Comparison of ENCODE assay signal across 1 cellular context in the genomic region with DNA sequence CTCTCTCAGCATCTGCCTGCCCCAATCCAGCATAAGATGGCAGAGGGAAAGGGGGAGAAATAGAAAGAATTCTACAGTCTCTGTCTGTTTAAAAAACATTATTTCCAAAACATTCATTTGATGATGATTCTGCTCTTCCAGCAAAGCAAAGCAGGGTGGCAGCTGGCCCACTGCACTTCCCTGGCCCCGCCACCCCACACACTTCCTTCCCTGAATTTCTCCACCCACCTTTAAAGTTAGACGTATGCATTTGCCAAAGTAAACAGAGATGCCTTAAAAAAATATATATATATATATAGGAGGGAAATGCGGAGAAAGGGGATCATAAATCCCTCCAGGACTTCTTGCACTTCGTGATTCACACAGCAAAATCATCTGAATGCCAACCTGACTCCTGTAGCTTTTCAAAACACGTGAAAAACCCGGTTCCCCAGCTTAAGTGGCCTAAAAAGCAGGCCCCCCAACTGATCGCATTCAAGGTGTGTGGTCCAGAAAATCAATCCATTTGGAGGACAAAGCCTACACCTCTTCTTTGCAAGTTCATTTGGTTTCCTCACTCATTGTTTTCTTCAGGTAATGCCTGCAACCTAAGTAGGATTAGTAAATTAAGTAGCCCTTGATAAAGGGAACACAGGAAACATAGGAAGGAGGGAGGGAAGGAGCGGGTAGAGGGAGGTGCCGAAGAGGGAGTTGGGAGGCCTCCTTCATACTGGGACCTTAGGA.
TF ChIP-seq lines count a peak whose summit lies in the region.

No MANE protein-coding gene starts in this region.

TF ChIP-seq in WTC11, 78 proteins besides CTCF, POLR2A, EP300 and RAD21:
- TF ChIP-seq TEAD1 (CRISPR knock-in tag; IDR thresholded peaks at IDR 0.05): peak; percentile 57; the same call in 1 of the 2 replicates
- TF ChIP-seq FOXK1 (CRISPR knock-in tag; IDR thresholded peaks at IDR 0.05): 0 out of 2 replicates have a peak, but pooled peaks have one; percentile 26
- no peak for TF ChIP-seq NFYB (CRISPR knock-in tag; conservative IDR thresholded peaks at IDR 0.05; ENCODE audit: low read depth)
- 0 out of 2 replicates have a peak, but pooled peaks have one; percentile 32 for TF ChIP-seq ZNF232 (CRISPR knock-in tag; IDR thresholded peaks at IDR 0.05)
